28 cellular contexts compared by ENCODE assay signal in genomic region chr2:55936351-55936750, GRCh38. TPM values are rescaled to one million over a fixed set of nuclear protein-coding genes. Genes with fewer than 3 reads are reported as not detected.
"Had no signal": no experiment of that assay in that cellular context is flagged by ENCODE, and none has a peak within 500 bp of the region (broad histone marks: within the 10 kb centered on the region; RNA-seq: fewer than 3 reads in every experiment).

No MANE protein-coding gene starts in this region.

- DNase-seq: cortex of kidney; effector memory CD8-positive, alpha-beta T cell; foreskin melanocyte; hypothalamus; immature natural killer cell; islet precursor cell; mucosa of descending colon; naive B cell; pancreas; stimulated activated CD4-positive, alpha-beta T cell treated with anti-CD3 and anti-CD28 coated beads, Interleukin-12 subunit alpha, Interleukin-12 subunit beta, amount 100 ng/mL, for 4 hours; stimulated activated CD4-positive, alpha-beta T cell treated with anti-CD3 and anti-CD28 coated beads, Interleukin-1b, Interleukin-23, amount 100 ng/mL, for 48 hours; stimulated activated CD4-positive, alpha-beta T cell treated with anti-CD3 and anti-CD28 coated beads, Interleukin-4, amount 100 ng/mL, for 1 hour; stimulated activated CD8-positive, alpha-beta memory T cell treated with anti-CD3 and anti-CD28 coated beads, Interleukin-4, amount 100 ng/mL, for 48 hours; stimulated activated naive CD4-positive, alpha-beta T cell treated with Interleukin-2 at 50 U/mL for 16 hours; stomach; thyroid gland had no signal

- H3K4me3 Mint-ChIP-seq: effector memory CD8-positive, alpha-beta T cell; immature natural killer cell; memory B cell; naive B cell; natural killer cell treated with Interleukin-12 subunit alpha and Interleukin-12 subunit beta and Interleukin-15 and Interleukin-18, amount 100 ng/mL, for 72 hours; neural crest cell; type B pancreatic cell had no signal

- H3K27ac Mint-ChIP-seq: effector memory CD8-positive, alpha-beta T cell; immature natural killer cell; memory B cell; naive B cell; natural killer cell treated with Interleukin-12 subunit alpha and Interleukin-12 subunit beta and Interleukin-15 and Interleukin-18, amount 100 ng/mL, for 72 hours; progenitor cell of endocrine pancreas; type B pancreatic cell had no signal

- H3K4me3 ChIP-seq: lung, mucosa of descending colon, pancreas, right atrium auricular region, smooth muscle cell, stomach, thyroid gland had no signal

- H3K4me1 Mint-ChIP-seq: naive B cell, neural crest cell had no signal

- ATAC-seq: effector memory CD8-positive, alpha-beta T cell; left lobe of liver; mucosa of descending colon; natural killer cell treated with Interleukin-12 subunit alpha and Interleukin-12 subunit beta and Interleukin-15 and Interleukin-18, amount 100 ng/mL, for 72 hours; pancreas; sciatic nerve had no signal

- H3K36me3 Mint-ChIP-seq: memory B cell; naive B cell; natural killer cell treated with Interleukin-12 subunit alpha and Interleukin-12 subunit beta and Interleukin-15 and Interleukin-18, amount 100 ng/mL, for 72 hours; type B pancreatic cell had no signal

- H3K9me3 ChIP-seq: mucosa of descending colon, neutrophil, pancreas, right atrium auricular region, stomach, thyroid gland had no signal

- H3K27ac ChIP-seq: neutrophil, pancreas, right atrium auricular region, stomach, thyroid gland had no signal

- H3K4me1 ChIP-seq: pancreas, stomach, thyroid gland had no signal

- H3K9me3 Mint-ChIP-seq: memory B cell, neural crest cell, type B pancreatic cell had no signal

- H3K27me3 ChIP-seq: neutrophil, pancreas, right atrium auricular region, stomach, thyroid gland had no signal

- H3K4me2 ChIP-seq: smooth muscle cell had no signal

- H3K36me3 ChIP-seq: neutrophil, pancreas, right atrium auricular region, stomach, thyroid gland had no signal

- FAIRE-seq: endometrium, pancreas had no signal

- H3K27me3 Mint-ChIP-seq: effector memory CD8-positive, alpha-beta T cell had no signal

RNA-seq across cellular contexts. Expression of gene EFEMP1, which starts 12.8 kb away (rescaled TPM):
- total RNA-seq: natural killer cell treated with Interleukin-12 subunit alpha and Interleukin-12 subunit beta and Interleukin-15 and Interleukin-18, amount 100 ng/mL, for 72 hours had no signal
- polyA plus RNA-seq: immature natural killer cell had no signal
